Comparison of ENCODE assay signal across 13 cellular contexts in genomic region chr7:120695848-120696247, GRCh38.
DNase-seq lines count a peak whose midpoint lies in the region; ATAC-seq and TF ChIP-seq lines count a peak whose summit lies in the region.
"Had no signal": no experiment of that assay in that cellular context is flagged by ENCODE, and none has a peak within 500 bp of the region (broad histone marks: within the 10 kb centered on the region; RNA-seq: fewer than 3 reads in every experiment).

No MANE protein-coding gene starts in this region.

- ATAC-seq in body of pancreas (no peak), HG03175 (IDR thresholded peaks at IDR 0.05; ENCODE audit: unreplicated experiment) (no peak)
- ATAC-seq: T-helper 17 cell had no signal

- H3K36me3 ChIP-seq in body of pancreas (replicated peaks in 1 of 2; ENCODE audit: insufficient read depth in 1 of 2, low read depth in 2 of 2), result no peaks in the 10 kb centered on the region
- H3K36me3 ChIP-seq: Peyer's patch had no signal

- TF ChIP-seq POLR2A in body of pancreas (IDR thresholded peaks at IDR 0.05), result no peak

- peak; percentile 87 for DNase-seq in NCI-H1092 (lab: John Stamatoyannopoulos, UW)
- peak; percentile 43 for DNase-seq in NCI-H2029 treated with DMSO at 0.1 percent for 48 hours (lab: John Stamatoyannopoulos, UW)
- peak; percentile 77 for DNase-seq in NCI-H748 (lab: John Stamatoyannopoulos, UW; ENCODE audit: unreplicated experiment)
- DNase-seq in retinal pigment epithelial cell (ENCODE audit: low read depth), result peak; percentile 66
- no peak for DNase-seq in activated T-cell treated with anti-CD3 and anti-CD28 coated beads, Interleukin-2, amount 50 U/mL, for 48 hours
- no peak for DNase-seq in body of pancreas
- DNase-seq: H9, KG1, NCI-H2171 treated with DMSO at 0.1 percent for 48 hours, NCI-H524, Peyer's patch, T-helper 17 cell had no signal

- TF ChIP-seq CTCF in retinal pigment epithelial cell (conservative IDR thresholded peaks at IDR 0.05; ENCODE audit: low read depth, low read length) (no peak), body of pancreas (IDR thresholded peaks at IDR 0.05) (no peak)

- no peaks in the 10 kb centered on the region for H3K9me3 ChIP-seq in body of pancreas
- H3K9me3 ChIP-seq: Peyer's patch had no signal

- no peak overlapping the region for H3K27ac ChIP-seq in body of pancreas
- H3K27ac ChIP-seq: Peyer's patch had no signal

- H3K4me1 ChIP-seq in body of pancreas, result no peaks in the 10 kb centered on the region
- H3K4me1 ChIP-seq: Peyer's patch had no signal

- no peaks in the 10 kb centered on the region for H3K27me3 ChIP-seq in body of pancreas
- H3K27me3 ChIP-seq: Peyer's patch had no signal

- H3K4me3 ChIP-seq in retinal pigment epithelial cell (ENCODE audit: low read length) (no peak overlapping the region), body of pancreas (no peak overlapping the region)
- H3K4me3 ChIP-seq: Peyer's patch had no signal

- WGBS in body of pancreas, 2 donors, result 63 to 70% methylated on average over 2 of the region's 2 CpGs

- intact Hi-C loops in body of pancreas (cut with DNase I), result no loop called here

Comparison
In these comparisons a context has a peak if more than half of its experiments do, and no peak if none do; other contexts are left out.
1. DNase-seq: peak in NCI-H1092 (single experiment), NCI-H2029 treated with DMSO at 0.1 percent for 48 hours (single experiment), NCI-H748 (single experiment) and retinal pigment epithelial cell (single experiment); none in activated T-cell treated with anti-CD3 and anti-CD28 coated beads, Interleukin-2, amount 50 U/mL, for 48 hours (0 of 2) and body of pancreas (0 of 4).